ENCODE assay signal across 8 cellular contexts in the genomic region with DNA sequence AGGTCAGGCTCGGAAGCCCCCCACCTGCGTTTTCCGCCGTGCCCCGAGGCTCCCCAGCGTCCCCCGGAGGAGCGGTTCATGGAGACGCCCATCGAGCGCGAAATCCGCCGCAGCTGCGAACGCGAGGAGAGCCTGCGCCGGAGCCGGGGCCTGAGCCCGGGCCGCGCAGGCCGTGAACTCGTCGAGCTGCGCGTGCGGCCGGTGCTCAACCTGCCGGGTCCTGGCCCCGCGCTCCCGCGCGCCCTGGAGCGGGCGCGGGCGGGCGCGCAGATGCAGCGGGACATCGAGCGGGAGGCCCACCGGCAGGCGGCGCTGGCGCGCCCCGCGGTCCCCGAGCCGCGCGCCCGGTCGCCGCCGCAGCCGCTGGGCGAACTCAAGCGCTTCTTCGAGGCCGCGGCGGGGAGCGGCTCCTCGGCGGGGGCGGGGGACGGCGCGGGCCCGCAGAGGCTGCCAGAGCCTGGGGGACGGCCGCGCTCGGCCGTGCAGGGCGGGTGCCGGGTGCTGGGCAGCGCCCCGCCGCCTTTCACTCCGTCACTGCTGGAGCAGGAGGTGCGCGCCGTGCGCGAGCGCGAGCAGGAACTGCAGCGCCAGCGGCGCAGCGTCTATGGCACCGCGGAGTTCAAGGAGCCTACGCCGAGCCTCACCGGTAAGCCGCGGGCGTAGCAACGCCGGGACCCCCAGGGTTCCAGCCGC. TPM values are rescaled to one million over a fixed set of nuclear protein-coding genes. Genes with fewer than 3 reads are reported as not detected.
DNase-seq lines count a peak whose midpoint lies in the region; ATAC-seq and TF ChIP-seq lines count a peak whose summit lies in the region.

No MANE protein-coding gene starts in this region.

- H3K27me3 ChIP-seq in Loucy (ENCODE audit: insufficient read depth, low read length, poor library complexity, severe bottlenecking), result no peaks in the 10 kb centered on the region

- no peak; the same call in none of the 2 replicates for TF ChIP-seq CTCF in Loucy (conservative IDR thresholded peaks at IDR 0.05; ENCODE audit: low read length)

- H3K9me3 ChIP-seq in Loucy (ENCODE audit: insufficient read depth, low read depth, low read length), result no peaks in the 10 kb centered on the region

- H3K27ac Mint-ChIP-seq in T-helper 2 cell treated with Interferon-gamma antibody and Interleukin-4, amounts not matched to agents 5 μg/mL and 100 μg/mL, for 36 hours, result peak overlapping the region; percentile 92

- H3K4me2 ChIP-seq in Loucy (ENCODE audit: low read depth, low read length, poor library complexity, severe bottlenecking), result peak overlapping the region; percentile 97

- H3K4me3 Mint-ChIP-seq in T-helper 2 cell treated with Interferon-gamma antibody and Interleukin-4, amounts not matched to agents 5 μg/mL and 100 μg/mL, for 36 hours, result peak overlapping the region; percentile 98

- no peaks in the 10 kb centered on the region for H4K20me1 ChIP-seq in Loucy (ENCODE audit: insufficient read depth, low read length, poor library complexity, severe bottlenecking)

- H3K36me3 ChIP-seq in Loucy (ENCODE audit: insufficient read depth, low read length), result no peaks in the 10 kb centered on the region

- no peaks in the 10 kb centered on the region for H3F3A ChIP-seq in Loucy (ENCODE audit: low read depth)

- peak overlapping the region; percentile 79 for H3K9ac ChIP-seq in Loucy (ENCODE audit: low read depth, low read length, poor library complexity, severe bottlenecking)

- peak; percentile 50 for ATAC-seq in GM21515 (IDR thresholded peaks at IDR 0.05; ENCODE audit: unreplicated experiment)
- ATAC-seq in sciatic nerve, result peak; percentile 58
- ATAC-seq in GM18873 (IDR thresholded peaks at IDR 0.05; ENCODE audit: low FRiP score, unreplicated experiment), result no peak

- H3K27me3 Mint-ChIP-seq in T-helper 2 cell treated with Interferon-gamma antibody and Interleukin-4, amounts not matched to agents 5 μg/mL and 100 μg/mL, for 36 hours (ENCODE audit: low read depth), result peaks cover 4% of the 10 kb centered on the region

- peaks cover 17% of the 10 kb centered on the region for H3K4me1 ChIP-seq in Loucy (ENCODE audit: insufficient read depth, low read length, poor library complexity, severe bottlenecking)

- H2AFZ ChIP-seq in Loucy (ENCODE audit: low read length), result peak overlapping the region; percentile 95

- peaks cover 8% of the 10 kb centered on the region; the same call in 1 of the 2 replicates for H3K79me2 ChIP-seq in Loucy (ENCODE audit: insufficient read depth, low read length)

- H3K36me3 Mint-ChIP-seq in T-helper 2 cell treated with Interferon-gamma antibody and Interleukin-4, amounts not matched to agents 5 μg/mL and 100 μg/mL, for 36 hours (ENCODE audit: low read depth), result no peaks in the 10 kb centered on the region

- intact Hi-C loops in sciatic nerve (cut with DNase I), result no loop called here

- peak overlapping the region; percentile 84 for H3K4me3 ChIP-seq in Loucy (ENCODE audit: low read length, poor library complexity, severe bottlenecking)

- DNase-seq in DMS 273 (lab: John Stamatoyannopoulos, UW; ENCODE audit: unreplicated experiment) (peak; percentile 95), astrocyte of the hippocampus (ENCODE audit: low read depth, low spot score) (peak; percentile 90), hypothalamus (lab: John Stamatoyannopoulos, UW) (peak in 49 of 51 donors; percentile 26 to 88 (median 60)), sciatic nerve (ENCODE audit: low spot score) (peak; percentile 83)
- peak; percentile 86 for DNase-seq in T-helper 2 cell treated with Interferon-gamma antibody and Interleukin-4, amounts not matched to agents 5 μg/mL and 100 μg/mL, for 36 hours (ENCODE audit: low spot score)

- H3K9me2 ChIP-seq in Loucy (replicated peaks; ENCODE audit: low read depth, low read length), result no peaks in the 10 kb centered on the region

- peaks cover 18% of the 10 kb centered on the region for H3K4me1 Mint-ChIP-seq in T-helper 2 cell treated with Interferon-gamma antibody and Interleukin-4, amounts not matched to agents 5 μg/mL and 100 μg/mL, for 36 hours (ENCODE audit: low read depth)

- H3K9me3 Mint-ChIP-seq in T-helper 2 cell treated with Interferon-gamma antibody and Interleukin-4, amounts not matched to agents 5 μg/mL and 100 μg/mL, for 36 hours, result no peaks in the 10 kb centered on the region

RNA-seq across cellular contexts. Expression of gene MISP3, which starts 0.8 kb away (rescaled TPM):
- 5.6 TPM for total RNA-seq in sciatic nerve

RNA-seq across cellular contexts. Expression of gene PALM3, which starts 11.5 kb away (rescaled TPM):
- 4.5 TPM for total RNA-seq in sciatic nerve

RNA-seq across cellular contexts. Expression of gene C19orf67, which starts 12.2 kb away (rescaled TPM):
- total RNA-seq in sciatic nerve, result not detected

RNA-seq across cellular contexts. Expression of gene SAMD1, which starts 17.2 kb away (rescaled TPM):
- 22.2 TPM for total RNA-seq in sciatic nerve

RNA-seq across cellular contexts. Expression of gene IL27RA, which starts 41.8 kb away (rescaled TPM):
- 5.7 TPM for total RNA-seq in sciatic nerve
